Comparison of ENCODE assay signal across 24 cellular contexts in the genomic region with DNA sequence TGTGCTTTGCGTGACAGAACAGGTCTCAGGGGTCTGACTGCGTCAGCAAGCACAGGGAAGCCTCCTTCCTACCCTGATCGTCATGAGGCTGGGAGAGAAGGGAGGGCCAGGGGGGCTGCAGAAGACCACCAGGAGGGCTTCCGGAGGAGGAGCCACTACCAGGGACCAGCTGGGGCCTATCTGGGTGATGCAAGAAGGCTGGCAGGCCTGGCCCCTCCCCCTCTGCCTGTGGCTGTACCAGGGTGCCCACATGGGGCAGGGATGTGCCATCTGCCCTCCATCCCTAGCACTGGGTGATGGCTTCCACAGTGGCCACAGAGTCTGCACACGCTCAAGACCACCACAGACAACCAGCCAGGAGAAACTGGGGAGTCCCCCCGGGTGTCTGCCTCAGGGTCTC.
"Had no signal": no experiment of that assay in that cellular context is flagged by ENCODE, and none has a peak within 500 bp of the region (broad histone marks: within the 10 kb centered on the region; RNA-seq: fewer than 3 reads in every experiment).

No MANE protein-coding gene starts in this region.

- H3K4me3 ChIP-seq: dorsolateral prefrontal cortex, esophagus muscularis mucosa, gastrocnemius medialis, neural progenitor cell, pancreas, prostate gland, testis, tibial nerve had no signal

- H3K9ac ChIP-seq: neural progenitor cell had no signal

- ATAC-seq: gastrocnemius medialis; left cardiac atrium; naive thymus-derived CD4-positive, alpha-beta T cell; pancreas; sciatic nerve; stimulated activated naive B cell treated with anti-CD40 and anti-IgM and Interleukin-4, amounts not matched to agents 10 μg/mL and 1 μg/mL and 100 μg/mL, for 72 hours; stimulated activated naive CD8-positive, alpha-beta T cell treated with anti-CD3 and anti-CD28 coated beads, Interleukin-15, amount 100 ng/mL, for 72 hours had no signal

- H3K27ac ChIP-seq: dorsolateral prefrontal cortex, esophagus muscularis mucosa, gastrocnemius medialis, neural progenitor cell, pancreas, prostate gland, testis, tibial nerve had no signal

- FAIRE-seq: endometrium, keratinocyte, pancreas had no signal

- H3K4me3 Mint-ChIP-seq: immature natural killer cell; neural progenitor cell; stimulated activated naive B cell treated with anti-CD40 and anti-IgM and Interleukin-4, amounts not matched to agents 10 μg/mL and 1 μg/mL and 100 μg/mL, for 72 hours; stimulated activated naive CD8-positive, alpha-beta T cell treated with anti-CD3 and anti-CD28 coated beads, Interleukin-15, amount 100 ng/mL, for 72 hours had no signal

- H3K9me3 ChIP-seq: gastrocnemius medialis, pancreas, prostate gland, testis had no signal

- H3K4me1 ChIP-seq: gastrocnemius medialis, neural progenitor cell, pancreas, prostate gland, testis had no signal

- H3K27me3 ChIP-seq: pancreas, testis had no signal

- H3K36me3 Mint-ChIP-seq: immature natural killer cell; neural progenitor cell; stimulated activated naive B cell treated with anti-CD40 and anti-IgM and Interleukin-4, amounts not matched to agents 10 μg/mL and 1 μg/mL and 100 μg/mL, for 72 hours had no signal

- H3K27ac Mint-ChIP-seq: immature natural killer cell; naive thymus-derived CD4-positive, alpha-beta T cell; stimulated activated naive B cell treated with anti-CD40 and anti-IgM and Interleukin-4, amounts not matched to agents 10 μg/mL and 1 μg/mL and 100 μg/mL, for 72 hours had no signal

- H3K9me3 Mint-ChIP-seq: immature natural killer cell; stimulated activated naive CD8-positive, alpha-beta T cell treated with anti-CD3 and anti-CD28 coated beads, Interleukin-15, amount 100 ng/mL, for 72 hours had no signal

- H3K36me3 ChIP-seq: esophagus muscularis mucosa, gastrocnemius medialis, neural progenitor cell, pancreas, prostate gland, tibial nerve had no signal

- DNase-seq: central memory CD4-positive, alpha-beta T cell; cortex of kidney; effector memory CD4-positive, alpha-beta T cell; gastrocnemius medialis; immature natural killer cell; left cardiac atrium; mammary epithelial cell; naive thymus-derived CD4-positive, alpha-beta T cell; occipital lobe; retina; stimulated activated CD4-positive, alpha-beta T cell treated with anti-CD3 and anti-CD28 coated beads, Interleukin-2, amount 100 ng/mL, for 24 hours; stimulated activated CD4-positive, alpha-beta T cell treated with anti-CD3 and anti-CD28 coated beads, Interleukin-4, amount 100 ng/mL, for 4 hours; stimulated activated naive B cell treated with anti-CD40 and anti-IgM and Interleukin-4, amounts not matched to agents 10 μg/mL and 1 μg/mL and 100 μg/mL, for 72 hours; stimulated activated naive CD8-positive, alpha-beta T cell treated with anti-CD3 and anti-CD28 coated beads, Interleukin-15, amount 100 ng/mL, for 72 hours; testis had no signal

- H3K4me1 Mint-ChIP-seq: stimulated activated naive CD8-positive, alpha-beta T cell treated with anti-CD3 and anti-CD28 coated beads, Interleukin-15, amount 100 ng/mL, for 72 hours had no signal
